In the genomic region with DNA sequence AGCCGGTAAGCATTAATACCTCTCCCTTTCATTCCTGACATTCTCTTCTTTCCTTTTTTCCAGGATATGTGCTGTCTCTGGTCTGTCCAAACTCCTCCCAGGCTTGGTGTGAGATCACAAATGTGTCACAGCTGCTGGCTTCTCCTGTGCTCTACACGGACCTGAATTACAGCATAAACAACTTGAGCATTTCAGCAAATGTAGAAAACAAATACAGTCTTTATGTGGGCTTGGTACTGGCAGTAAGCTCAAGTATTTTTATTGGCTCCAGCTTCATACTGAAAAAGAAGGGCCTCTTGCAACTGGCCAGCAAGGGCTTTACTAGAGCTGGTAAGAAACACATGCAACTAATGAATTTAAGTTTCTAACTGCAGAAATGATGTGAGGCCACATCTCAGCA, we compare ENCODE assay signal across 16 cellular contexts. TPM values are rescaled to one million over a fixed set of nuclear protein-coding genes. Genes with fewer than 3 reads are reported as not detected.
DNase-seq lines count a peak whose midpoint lies in the region; ATAC-seq, FAIRE-seq and TF ChIP-seq lines count a peak whose summit lies in the region.
"Had no signal": no experiment of that assay in that cellular context is flagged by ENCODE, and none has a peak within 500 bp of the region (broad histone marks: within the 10 kb centered on the region; RNA-seq: fewer than 3 reads in every experiment).

No MANE protein-coding gene starts in this region.

- H3K27ac ChIP-seq in astrocyte (ENCODE audit: low read depth, low read length) = no peak overlapping the region
- no peak overlapping the region for H3K27ac ChIP-seq in neural progenitor cell
- H3K27ac ChIP-seq: A549, heart right ventricle had no signal

- TF ChIP-seq CTCF in astrocyte (IDR thresholded peaks at IDR 0.05; ENCODE audit: insufficient read depth, low read depth, low read length) = no peak
- no peak for TF ChIP-seq CTCF in neural progenitor cell (IDR thresholded peaks at IDR 0.05)

- FAIRE-seq in astrocyte (lab: Jason Lieb, UNC) = no peak
- FAIRE-seq: A549, HTR-8/SVneo had no signal

- no peaks in the 10 kb centered on the region for H3K27me3 ChIP-seq in astrocyte (ENCODE audit: insufficient read depth, low read length)
- H3K27me3 ChIP-seq in neural progenitor cell = no peaks in the 10 kb centered on the region

- H3K4me1 ChIP-seq in astrocyte (ENCODE audit: insufficient read depth, low read length) (peaks cover 8% of the 10 kb centered on the region), neural progenitor cell (peaks cover 6% of the 10 kb centered on the region)
- H3K4me1 ChIP-seq: A549, heart right ventricle had no signal

- H3K36me3 Mint-ChIP-seq in astrocyte (ENCODE audit: low read depth, unreplicated experiment) (peaks cover 2% of the 10 kb centered on the region), neural progenitor cell (no peaks in the 10 kb centered on the region)

- H3K9me3 Mint-ChIP-seq in astrocyte (ENCODE audit: unreplicated experiment) (no peaks in the 10 kb centered on the region), neural progenitor cell (no peaks in the 10 kb centered on the region)

- H2AFZ ChIP-seq in astrocyte (ENCODE audit: low read depth, low read length) (no peak overlapping the region), neural progenitor cell (replicated peaks) (no peak overlapping the region)

- DNase-seq in AG20443 (ENCODE audit: low spot score) = peak; percentile 21
- peak; percentile 94 for DNase-seq in NCI-H2029 (lab: John Stamatoyannopoulos, UW)
- peak; percentile 65 for DNase-seq in astrocyte (ENCODE audit: low read depth)
- DNase-seq in iris pigment epithelial cell (ENCODE audit: low read depth) = peak; percentile 65
- no peak for DNase-seq in neural progenitor cell (ENCODE audit: low spot score)
- DNase-seq: activated CD4-positive, alpha-beta T cell treated with anti-CD3 and anti-CD28 coated beads, Interleukin-2, amount 10 ng/mL, durations not matched to agents 7 days and 5 days; activated T-cell treated with anti-CD3 and anti-CD28 coated beads, Interleukin-2, amount 50 U/mL, for 72 hours; effector memory CD4-positive, alpha-beta T cell; heart right ventricle; RPMI8226 had no signal

- no peak overlapping the region for H3K9ac ChIP-seq in astrocyte (ENCODE audit: low read length)
- no peak overlapping the region for H3K9ac ChIP-seq in neural progenitor cell

- H3K27ac Mint-ChIP-seq in astrocyte (ENCODE audit: unreplicated experiment) = peak overlapping the region; percentile 79
- H3K27ac Mint-ChIP-seq in neural progenitor cell = no peak overlapping the region
- H3K27ac Mint-ChIP-seq: activated CD4-positive, alpha-beta T cell treated with anti-CD3 and anti-CD28 coated beads, Interleukin-2, amount 10 ng/mL, durations not matched to agents 7 days and 5 days had no signal

- H3K4me3 Mint-ChIP-seq in astrocyte (ENCODE audit: unreplicated experiment) (no peak overlapping the region), neural progenitor cell (no peak overlapping the region)
- H3K4me3 Mint-ChIP-seq: activated CD4-positive, alpha-beta T cell treated with anti-CD3 and anti-CD28 coated beads, Interleukin-2, amount 10 ng/mL, durations not matched to agents 7 days and 5 days; activated T-cell treated with anti-CD3 and anti-CD28 coated beads, Interleukin-2, amount 50 U/mL, for 72 hours had no signal

- H3K4me1 Mint-ChIP-seq in astrocyte (ENCODE audit: low read depth, unreplicated experiment) (peaks cover 18% of the 10 kb centered on the region), neural progenitor cell (no peaks in the 10 kb centered on the region)

- no peak overlapping the region for H3K4me2 ChIP-seq in astrocyte (ENCODE audit: low read length)
- no peak overlapping the region for H3K4me2 ChIP-seq in neural progenitor cell
- H3K4me2 ChIP-seq: A549 had no signal

- H3K36me3 ChIP-seq in astrocyte (ENCODE audit: insufficient read depth, low read length) (no peaks in the 10 kb centered on the region), neural progenitor cell (no peaks in the 10 kb centered on the region)
- H3K36me3 ChIP-seq: heart right ventricle had no signal

- no peaks in the 10 kb centered on the region for H4K20me1 ChIP-seq in astrocyte (ENCODE audit: insufficient read depth, low read length)
- H4K20me1 ChIP-seq in neural progenitor cell (ENCODE audit: low read depth) = no peaks in the 10 kb centered on the region

- H3K79me2 ChIP-seq in astrocyte (ENCODE audit: insufficient read depth, low read length) (no peaks in the 10 kb centered on the region), neural progenitor cell (ENCODE audit: low read depth) (no peaks in the 10 kb centered on the region)

- H3K4me3 ChIP-seq in astrocyte (ENCODE audit: insufficient read depth, low read depth, low read length) = no peak overlapping the region
- H3K4me3 ChIP-seq in neural progenitor cell = no peak overlapping the region
- H3K4me3 ChIP-seq: A549, heart right ventricle had no signal

- H3F3A ChIP-seq in neural progenitor cell (ENCODE audit: low read depth) = peaks cover 1% of the 10 kb centered on the region

- no peaks in the 10 kb centered on the region for H3K9me3 ChIP-seq in astrocyte (ENCODE audit: insufficient read depth, low read depth, low read length)
- no peaks in the 10 kb centered on the region for H3K9me3 ChIP-seq in neural progenitor cell (ENCODE audit: low read depth)
- H3K9me3 ChIP-seq: A549, heart right ventricle had no signal

- H3K27me3 Mint-ChIP-seq in astrocyte (ENCODE audit: low read depth, unreplicated experiment) (no peaks in the 10 kb centered on the region), neural progenitor cell (ENCODE audit: insufficient read depth, low read depth) (peaks cover 3% of the 10 kb centered on the region)

- no peak for ATAC-seq in GM18520 (IDR thresholded peaks at IDR 0.05; ENCODE audit: unreplicated experiment)
- ATAC-seq in GM21737 (IDR thresholded peaks at IDR 0.05; ENCODE audit: unreplicated experiment) = no peak
- no peak for ATAC-seq in HG03432 (IDR thresholded peaks at IDR 0.05; ENCODE audit: unreplicated experiment)
- ATAC-seq: A549; activated T-cell treated with anti-CD3 and anti-CD28 coated beads, Interleukin-2, amount 50 U/mL, for 72 hours; heart right ventricle had no signal

RNA-seq across cellular contexts. Expression of gene NIPAL1, which starts 8.4 kb away (rescaled TPM):
- total RNA-seq in astrocyte (3.8 and 4.9 TPM in 2 replicates), neural progenitor cell (ENCODE audit: low replicate concordance) (0.84 and 1.2 TPM in 2 replicates)

RNA-seq across cellular contexts. Expression of gene CNGA1, which starts 8.5 kb away (rescaled TPM):
- total RNA-seq in astrocyte (not detected in 2 replicates), neural progenitor cell (ENCODE audit: low replicate concordance) (0.37 and 1.5 TPM in 2 replicates)
- total RNA-seq: activated CD4-positive, alpha-beta T cell treated with anti-CD3 and anti-CD28 coated beads, Interleukin-2, amount 10 ng/mL, durations not matched to agents 7 days and 5 days; T-helper 2 cell treated with Interferon-gamma antibody and Interleukin-4, amounts not matched to agents 100 ng/mL and 5 ng/mL, for 36 hours had no signal
